1 cellular context compared by ENCODE assay signal in the genomic region with DNA sequence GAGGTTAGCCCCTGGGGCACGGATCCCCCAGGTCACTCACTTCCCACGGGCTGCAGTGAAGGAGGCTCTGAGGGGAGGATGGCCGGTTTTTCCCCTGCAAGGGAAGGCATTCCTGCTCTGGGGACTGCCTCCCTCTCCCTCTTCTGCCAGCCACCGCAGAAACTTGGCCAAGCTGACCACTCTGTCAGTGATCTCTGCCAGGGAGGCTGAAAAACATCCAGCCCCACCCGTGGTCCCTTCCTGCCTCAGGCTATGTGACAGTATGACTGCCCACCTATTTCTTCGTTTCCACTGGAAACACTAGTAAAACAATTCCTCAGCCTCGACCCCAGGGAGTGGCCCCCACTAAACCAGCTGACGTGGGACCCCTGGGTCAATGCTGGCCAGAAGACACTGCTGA.
TF ChIP-seq lines count a peak whose summit lies in the region.

No MANE protein-coding gene starts in this region.

TF ChIP-seq in K562, 482 proteins besides CTCF, POLR2A, EP300 and RAD21:
- TF ChIP-seq, protein P1, sequence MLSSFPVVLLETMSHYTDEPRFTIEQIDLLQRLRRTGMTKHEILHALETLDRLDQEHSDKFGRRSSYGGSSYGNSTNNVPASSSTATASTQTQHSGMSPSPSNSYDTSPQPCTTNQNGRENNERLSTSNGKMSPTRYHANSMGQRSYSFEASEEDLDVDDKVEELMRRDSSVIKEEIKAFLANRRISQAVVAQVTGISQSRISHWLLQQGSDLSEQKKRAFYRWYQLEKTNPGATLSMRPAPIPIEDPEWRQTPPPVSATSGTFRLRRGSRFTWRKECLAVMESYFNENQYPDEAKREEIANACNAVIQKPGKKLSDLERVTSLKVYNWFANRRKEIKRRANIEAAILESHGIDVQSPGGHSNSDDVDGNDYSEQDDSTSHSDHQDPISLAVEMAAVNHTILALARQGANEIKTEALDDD (IDR thresholded peaks at IDR 0.05), result no peak
- TF ChIP-seq ILK (tag; IDR thresholded peaks at IDR 0.05; ENCODE audit: borderline replicate concordance, low read depth), result no peak
- TF ChIP-seq ZBTB7A (IDR thresholded peaks at IDR 0.05; ENCODE audit: borderline replicate concordance, control insufficient read depth, low read depth, low read length), result 0 out of 2 replicates have a peak, but pooled peaks have one; percentile 39
- TF ChIP-seq NELFE (IDR thresholded peaks at IDR 0.05; ENCODE audit: insufficient read depth, insufficient read length), result no peak
